20 cellular contexts compared by ENCODE assay signal in the genomic region with DNA sequence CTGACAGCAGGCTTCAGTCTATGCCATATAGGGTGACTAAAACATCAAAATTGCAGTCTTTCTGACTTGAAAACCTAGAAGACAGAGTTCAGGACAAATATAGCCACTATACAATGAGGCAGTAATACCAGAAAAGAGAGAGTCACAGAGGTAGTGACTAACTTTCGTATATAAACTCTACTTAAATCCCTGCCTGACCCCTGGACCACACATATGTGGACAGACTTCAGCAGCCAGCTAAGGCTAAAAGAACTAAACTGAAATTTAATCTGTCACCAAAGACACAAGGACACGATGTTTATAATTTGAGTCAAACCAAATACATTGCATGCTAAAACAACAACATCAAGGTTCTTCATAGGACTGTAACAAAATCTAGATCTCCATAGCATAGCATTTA.
DNase-seq lines count a peak whose midpoint lies in the region; ATAC-seq, FAIRE-seq and TF ChIP-seq lines count a peak whose summit lies in the region.
"Had no signal": no experiment of that assay in that cellular context is flagged by ENCODE, and none has a peak within 500 bp of the region (broad histone marks: within the 10 kb centered on the region; RNA-seq: fewer than 3 reads in every experiment).

No MANE protein-coding gene starts in this region.

- H4K20me1 ChIP-seq in keratinocyte (ENCODE audit: control insufficient read depth, extremely low read depth, insufficient read depth, low read length): no peaks in the 10 kb centered on the region

- H3K9me3 ChIP-seq in keratinocyte (ENCODE audit: control insufficient read depth, low read depth, low read length): no peaks in the 10 kb centered on the region
- H3K9me3 ChIP-seq: A549, Caco-2 had no signal

- TF ChIP-seq CTCF in keratinocyte (optimal IDR thresholded peaks at IDR 0.05 in 1 of 3, IDR thresholded peaks at IDR 0.05 in 1 of 3, conservative IDR thresholded peaks at IDR 0.05 in 1 of 3; ENCODE audit: extremely low read depth in 1 of 3, insufficient read depth in 2 of 3, low read length in 3 of 3): no peak

- no peaks in the 10 kb centered on the region for H3K9me1 ChIP-seq in keratinocyte (ENCODE audit: control insufficient read depth, extremely low read depth, insufficient read depth, low read length)

- no peak for ATAC-seq in GM21619 (IDR thresholded peaks at IDR 0.05; ENCODE audit: unreplicated experiment)
- ATAC-seq: A549, HCT116, HepG2 had no signal

- no peaks in the 10 kb centered on the region for H3K79me2 ChIP-seq in keratinocyte (ENCODE audit: control insufficient read depth, insufficient read depth, low read length)

- no peak overlapping the region for H3K27ac ChIP-seq in keratinocyte (ENCODE audit: control insufficient read depth, insufficient read depth, low read length)
- H3K27ac ChIP-seq: 22Rv1, A549, C4-2B, KMS-11 had no signal

- peaks cover 10% of the 10 kb centered on the region for H3K4me1 ChIP-seq in keratinocyte (ENCODE audit: control insufficient read depth, extremely low read depth, insufficient read depth, low read length)
- H3K4me1 ChIP-seq: A549, Caco-2 had no signal

- no peaks in the 10 kb centered on the region for H3K36me3 ChIP-seq in keratinocyte (ENCODE audit: control insufficient read depth in 2 of 2, extremely low read depth in 1 of 2, insufficient read depth in 2 of 2, low read length in 2 of 2)

- H3K27me3 ChIP-seq in keratinocyte (ENCODE audit: control insufficient read depth, extremely low read depth, insufficient read depth, low read length): no peaks in the 10 kb centered on the region

- DNase-seq in DMS53 (lab: John Stamatoyannopoulos, UW) (peak; percentile 9), DMS53 treated with DMSO at 0.1 percent for 48 hours (lab: John Stamatoyannopoulos, UW; ENCODE audit: unreplicated experiment) (no peak), dedifferentiated amniotic fluid mesenchymal stem cell (ENCODE audit: extremely low spot score) (peak; percentile 24), keratinocyte (ENCODE audit: low read depth, low spot score) (no peak), SKM-1 (lab: John Stamatoyannopoulos, UW; ENCODE audit: unreplicated experiment) (no peak), GM19238 (ENCODE audit: insufficient read length, low spot score) (no peak)
- DNase-seq: AML-193; Caco-2; CD4-positive, alpha-beta T cell; DMS79 treated with DMSO at 0.1 percent for 48 hours; GF-D8 had no signal

- H3K4me3 ChIP-seq in keratinocyte (ENCODE audit: control insufficient read depth in 2 of 3, extremely low read depth in 1 of 3, insufficient read depth in 2 of 3, low read depth in 1 of 3, low read length in 3 of 3): no peak overlapping the region
- H3K4me3 ChIP-seq: A549 had no signal

- FAIRE-seq in keratinocyte (lab: Jason Lieb, UNC): peak; percentile 46
- FAIRE-seq: D721Med, H54, HepG2 had no signal

- H2AFZ ChIP-seq in keratinocyte (ENCODE audit: control insufficient read depth, low read length): no peak overlapping the region

- no peak overlapping the region for H3K9ac ChIP-seq in keratinocyte (ENCODE audit: control insufficient read depth, extremely low read depth, insufficient read depth, low read length)
- H3K9ac ChIP-seq: KMS-11 had no signal

- dilution Hi-C loops in keratinocyte (cut with MboI; ENCODE audit: extremely low pct_ligation_motif_present, low sequenced_read_pairs): no loop called here

- H3K4me2 ChIP-seq in keratinocyte (ENCODE audit: control insufficient read depth, extremely low read depth, insufficient read depth, low read depth, low read length): no peak overlapping the region
- H3K4me2 ChIP-seq: A549, KMS-11 had no signal

Comparison
In these comparisons a context has a peak if more than half of its experiments do, and no peak if none do; other contexts are left out.
1. DNase-seq: peak in DMS53 (single experiment) and dedifferentiated amniotic fluid mesenchymal stem cell (single experiment); none in DMS53 treated with DMSO at 0.1 percent for 48 hours (single experiment), keratinocyte (single experiment), SKM-1 (single experiment) and GM19238 (single experiment).